ENCODE assay signal across 8 cellular contexts in the genomic region with DNA sequence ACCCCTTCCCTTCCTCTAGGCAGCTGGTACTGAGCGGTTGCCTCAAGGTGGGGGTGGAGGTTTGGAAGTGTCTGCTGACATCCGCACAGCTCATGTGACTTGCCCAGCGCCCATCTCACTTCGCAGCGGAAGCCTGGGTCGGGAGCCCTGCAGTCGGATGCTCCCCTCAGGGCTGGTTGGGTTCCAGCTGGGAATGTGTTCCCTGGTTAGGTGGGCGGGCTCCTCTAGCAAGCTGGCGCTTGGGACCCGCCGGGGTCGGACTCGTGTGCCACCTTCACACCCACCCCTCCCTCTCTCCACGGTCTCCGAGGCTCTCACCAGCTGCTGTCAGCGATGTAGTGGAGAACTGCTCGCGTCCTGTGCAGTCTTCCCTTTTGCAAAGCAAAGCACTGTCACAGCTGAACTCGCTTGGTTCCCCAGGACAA. TPM values are rescaled to one million over a fixed set of nuclear protein-coding genes. Genes with fewer than 3 reads are reported as not detected.
DNase-seq lines count a peak whose midpoint lies in the region; TF ChIP-seq lines count a peak whose summit lies in the region.

No MANE protein-coding gene starts in this region.

- H3K27me3 Mint-ChIP-seq in activated T-helper 2 cell treated with anti-CD3 and anti-CD28 coated beads, Interferon-gamma antibody, Interleukin-2, Interleukin-4, amounts not matched to agents 10 μg/mL and 5 μg/mL and 100 μg/mL, durations not matched to agents 14 hours and 24 hours and 36 hours (ENCODE audit: low read depth) = no peaks in the 10 kb centered on the region

- peaks cover 0 to 19% of the 10 kb centered on the region in 2 experiments; a peak in 1 of 3 replicates for H3K36me3 ChIP-seq in HEK293 (ENCODE audit: control insufficient read depth in 2 of 2, insufficient read depth in 1 of 2, low read length in 2 of 2)

- CTCF ChIA-PET in HEK293 (lab: Yijun Ruan, JAX) = interaction anchor here (0.6 to 1.1 kb wide), 5 partner anchors 10 to 50 kb away, joined by 3 to 6 read pairs (median 3); no protein-coding TSS in a partner anchor

- H3K9me3 ChIP-seq in HEK293 (ENCODE audit: control insufficient read depth, insufficient read depth, low read depth, low read length) = no peaks in the 10 kb centered on the region

- H3K4me3 Mint-ChIP-seq in activated T-helper 2 cell treated with anti-CD3 and anti-CD28 coated beads, Interferon-gamma antibody, Interleukin-2, Interleukin-4, amounts not matched to agents 10 μg/mL and 5 μg/mL and 100 μg/mL, durations not matched to agents 14 hours and 24 hours and 36 hours (ENCODE audit: low read depth) = no peak overlapping the region

- H3K4me1 Mint-ChIP-seq in activated T-helper 2 cell treated with anti-CD3 and anti-CD28 coated beads, Interferon-gamma antibody, Interleukin-2, Interleukin-4, amounts not matched to agents 10 μg/mL and 5 μg/mL and 100 μg/mL, durations not matched to agents 14 hours and 24 hours and 36 hours (ENCODE audit: low read depth) = peaks cover 19% of the 10 kb centered on the region

- TF ChIP-seq CTCF in HEK293 (tag by site-specific recombination; IDR thresholded peaks at IDR 0.05) (no peak), fibroblast of pulmonary artery (IDR thresholded peaks at IDR 0.05; ENCODE audit: low read length, missing control alignments) (no peak)

- in situ Hi-C loops in ACHN (cut with HindIII; ENCODE audit: low pct_ligation_motif_present, low pct_unique_long_range_greater_than_20kb, low sequenced_read_pairs) = no loop called here

- POLR2A ChIA-PET in HEK293 (lab: Yijun Ruan, JAX) = interaction anchor here (0.8 to 3.2 kb wide), 4 partner anchors 10 to 20 kb away, joined by 3 to 20 read pairs (median 4); a partner anchor contains a TSS

- no peaks in the 10 kb centered on the region for H3K9me3 Mint-ChIP-seq in activated T-helper 2 cell treated with anti-CD3 and anti-CD28 coated beads, Interferon-gamma antibody, Interleukin-2, Interleukin-4, amounts not matched to agents 10 μg/mL and 5 μg/mL and 100 μg/mL, durations not matched to agents 14 hours and 24 hours and 36 hours

- H3K36me3 Mint-ChIP-seq in activated T-helper 2 cell treated with anti-CD3 and anti-CD28 coated beads, Interferon-gamma antibody, Interleukin-2, Interleukin-4, amounts not matched to agents 10 μg/mL and 5 μg/mL and 100 μg/mL, durations not matched to agents 14 hours and 24 hours and 36 hours (ENCODE audit: low read depth) = no peaks in the 10 kb centered on the region

- intact Hi-C loops in activated T-helper 2 cell treated with anti-CD3 and anti-CD28 coated beads, Interferon-gamma antibody, Interleukin-2, Interleukin-4, amounts not matched to agents 10 μg/mL and 5 μg/mL and 100 μg/mL, durations not matched to agents 14 hours and 24 hours and 36 hours (cut with micrococcal nuclease) = no loop called here

- H3K4me3 ChIP-seq in HEK293 (ENCODE audit: low read depth, low read length) (no peak overlapping the region), fibroblast of pulmonary artery (replicated peaks; ENCODE audit: low read depth, low read length) (no peak overlapping the region), skeletal muscle cell (ENCODE audit: low read depth, low read length) (peak overlapping the region; percentile 15)

- peak; percentile 24 for DNase-seq in activated CD4-positive, alpha-beta T cell treated with anti-CD3 and anti-CD28 coated beads for 48 hours
- DNase-seq in fibroblast of pulmonary artery (ENCODE audit: low read depth) = peak; percentile 23
- no peak for DNase-seq in skeletal muscle cell (ENCODE audit: low read depth)
- DNase-seq in cerebellum (ENCODE audit: low spot score) = no peak
- DNase-seq in mucosa of gallbladder (ENCODE audit: low spot score) = no peak
- DNase-seq in ACHN = no peak
- DNase-seq in activated T-helper 2 cell treated with anti-CD3 and anti-CD28 coated beads, Interferon-gamma antibody, Interleukin-2, Interleukin-4, amounts not matched to agents 10 μg/mL and 5 μg/mL and 100 μg/mL, durations not matched to agents 14 hours and 24 hours and 36 hours (ENCODE audit: low spot score) = no peak

- H3K27ac Mint-ChIP-seq in activated T-helper 2 cell treated with anti-CD3 and anti-CD28 coated beads, Interferon-gamma antibody, Interleukin-2, Interleukin-4, amounts not matched to agents 10 μg/mL and 5 μg/mL and 100 μg/mL, durations not matched to agents 14 hours and 24 hours and 36 hours = no peak overlapping the region

- H3K27ac ChIP-seq in HEK293 (ENCODE audit: extremely low read depth, low read depth, low read length) = no peak overlapping the region

- peaks cover 21% of the 10 kb centered on the region for H3K4me1 ChIP-seq in HEK293 (ENCODE audit: control insufficient read depth, insufficient read depth, low read length)

TF ChIP-seq in HEK293, 187 proteins besides CTCF, POLR2A, EP300 and RAD21 (continues in another document):
- TF ChIP-seq ZFHX2 (tag by site-specific recombination; conservative IDR thresholded peaks at IDR 0.05) = peak; percentile 34
- TF ChIP-seq, protein P1, sequence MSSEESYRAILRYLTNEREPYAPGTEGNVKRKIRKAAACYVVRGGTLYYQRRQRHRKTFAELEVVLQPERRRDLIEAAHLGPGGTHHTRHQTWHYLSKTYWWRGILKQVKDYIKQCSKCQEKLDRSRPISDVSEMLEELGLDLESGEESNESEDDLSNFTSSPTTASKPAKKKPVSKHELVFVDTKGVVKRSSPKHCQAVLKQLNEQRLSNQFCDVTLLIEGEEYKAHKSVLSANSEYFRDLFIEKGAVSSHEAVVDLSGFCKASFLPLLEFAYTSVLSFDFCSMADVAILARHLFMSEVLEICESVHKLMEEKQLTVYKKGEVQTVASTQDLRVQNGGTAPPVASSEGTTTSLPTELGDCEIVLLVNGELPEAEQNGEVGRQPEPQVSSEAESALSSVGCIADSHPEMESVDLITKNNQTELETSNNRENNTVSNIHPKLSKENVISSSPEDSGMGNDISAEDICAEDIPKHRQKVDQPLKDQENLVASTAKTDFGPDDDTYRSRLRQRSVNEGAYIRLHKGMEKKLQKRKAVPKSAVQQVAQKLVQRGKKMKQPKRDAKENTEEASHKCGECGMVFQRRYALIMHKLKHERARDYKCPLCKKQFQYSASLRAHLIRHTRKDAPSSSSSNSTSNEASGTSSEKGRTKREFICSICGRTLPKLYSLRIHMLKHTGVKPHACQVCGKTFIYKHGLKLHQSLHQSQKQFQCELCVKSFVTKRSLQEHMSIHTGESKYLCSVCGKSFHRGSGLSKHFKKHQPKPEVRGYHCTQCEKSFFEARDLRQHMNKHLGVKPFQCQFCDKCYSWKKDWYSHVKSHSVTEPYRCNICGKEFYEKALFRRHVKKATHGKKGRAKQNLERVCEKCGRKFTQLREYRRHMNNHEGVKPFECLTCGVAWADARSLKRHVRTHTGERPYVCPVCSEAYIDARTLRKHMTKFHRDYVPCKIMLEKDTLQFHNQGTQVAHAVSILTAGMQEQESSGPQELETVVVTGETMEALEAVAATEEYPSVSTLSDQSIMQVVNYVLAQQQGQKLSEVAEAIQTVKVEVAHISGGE (tag by site-specific recombination; conservative IDR thresholded peaks at IDR 0.05; ENCODE audit: low read depth) = peak; percentile 24; the same call in 1 of the 2 replicates
- TF ChIP-seq, protein P2, sequence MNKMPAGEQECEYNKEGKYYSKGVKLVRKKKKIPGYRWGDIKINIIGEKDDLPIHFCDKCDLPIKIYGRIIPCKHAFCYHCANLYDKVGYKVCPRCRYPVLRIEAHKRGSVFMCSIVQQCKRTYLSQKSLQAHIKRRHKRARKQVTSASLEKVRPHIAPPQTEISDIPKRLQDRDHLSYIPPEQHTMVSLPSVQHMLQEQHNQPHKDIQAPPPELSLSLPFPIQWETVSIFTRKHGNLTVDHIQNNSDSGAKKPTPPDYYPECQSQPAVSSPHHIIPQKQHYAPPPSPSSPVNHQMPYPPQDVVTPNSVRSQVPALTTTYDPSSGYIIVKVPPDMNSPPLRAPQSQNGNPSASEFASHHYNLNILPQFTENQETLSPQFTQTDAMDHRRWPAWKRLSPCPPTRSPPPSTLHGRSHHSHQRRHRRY (tag by site-specific recombination; IDR thresholded peaks at IDR 0.05) = no peak
- no peak for TF ChIP-seq ZNF585B (tag by site-specific recombination; IDR thresholded peaks at IDR 0.05)
- no peak for TF ChIP-seq ZNF248 (tag by site-specific recombination; IDR thresholded peaks at IDR 0.05)
- TF ChIP-seq ZIC2 (tag by site-specific recombination; IDR thresholded peaks at IDR 0.05) = peak; percentile 81; the same call in 1 of the 2 replicates
- no peak for TF ChIP-seq ZNF391 (tag by site-specific recombination; IDR thresholded peaks at IDR 0.05; ENCODE audit: borderline replicate concordance, low read depth)
- TF ChIP-seq YY2 (tag by site-specific recombination; IDR thresholded peaks at IDR 0.05) = no peak
- peak; percentile 62 for TF ChIP-seq ZNF664 (tag by site-specific recombination; IDR thresholded peaks at IDR 0.05)
- TF ChIP-seq ZNF426 (tag by site-specific recombination; IDR thresholded peaks at IDR 0.05) = no peak
- TF ChIP-seq SP3 (tag by site-specific recombination; IDR thresholded peaks at IDR 0.05) = no peak
- no peak for TF ChIP-seq ZNF830 (tag by site-specific recombination; IDR thresholded peaks at IDR 0.05; ENCODE audit: low read depth)

RNA-seq across cellular contexts. Expression of a gene that starts 10.2 kb away (rescaled TPM):
- total RNA-seq in cerebellum (19.5 TPM), mucosa of gallbladder (83.4 TPM)
- 15.7 and 18.4 TPM in 2 replicates for total RNA-seq in activated T-helper 2 cell treated with anti-CD3 and anti-CD28 coated beads, Interferon-gamma antibody, Interleukin-2, Interleukin-4, amounts not matched to agents 10 μg/mL and 5 μg/mL and 100 μg/mL, durations not matched to agents 14 hours and 24 hours and 36 hours

RNA-seq across cellular contexts. Expression of a gene that starts 24.2 kb away (rescaled TPM):
- 9.1 TPM for total RNA-seq in cerebellum
- 25.2 TPM for total RNA-seq in mucosa of gallbladder
- total RNA-seq in activated T-helper 2 cell treated with anti-CD3 and anti-CD28 coated beads, Interferon-gamma antibody, Interleukin-2, Interleukin-4, amounts not matched to agents 10 μg/mL and 5 μg/mL and 100 μg/mL, durations not matched to agents 14 hours and 24 hours and 36 hours = 44.9 and 49.4 TPM in 2 replicates

RNA-seq across cellular contexts. Expression of a gene that starts 26.9 kb away (rescaled TPM):
- 0.45 TPM for total RNA-seq in cerebellum
- total RNA-seq in mucosa of gallbladder = 2.3 TPM
- total RNA-seq in activated T-helper 2 cell treated with anti-CD3 and anti-CD28 coated beads, Interferon-gamma antibody, Interleukin-2, Interleukin-4, amounts not matched to agents 10 μg/mL and 5 μg/mL and 100 μg/mL, durations not matched to agents 14 hours and 24 hours and 36 hours = 3.9 and 5.8 TPM in 2 replicates

RNA-seq across cellular contexts. Expression of a gene that starts 57.6 kb away (rescaled TPM):
- 0.54 TPM for total RNA-seq in cerebellum
- total RNA-seq in mucosa of gallbladder = 0.52 TPM
- 0.07 and 0.09 TPM in 2 replicates for total RNA-seq in activated T-helper 2 cell treated with anti-CD3 and anti-CD28 coated beads, Interferon-gamma antibody, Interleukin-2, Interleukin-4, amounts not matched to agents 10 μg/mL and 5 μg/mL and 100 μg/mL, durations not matched to agents 14 hours and 24 hours and 36 hours

Comparison
In these comparisons a context has a peak if more than half of its experiments do, and no peak if none do; other contexts are left out.
1. DNase-seq: peak in activated CD4-positive, alpha-beta T cell treated with anti-CD3 and anti-CD28 coated beads for 48 hours (single experiment) and fibroblast of pulmonary artery (single experiment); none in skeletal muscle cell (single experiment), cerebellum (single experiment), mucosa of gallbladder (single experiment), ACHN (single experiment) and activated T-helper 2 cell treated with anti-CD3 and anti-CD28 coated beads, Interferon-gamma antibody, Interleukin-2, Interleukin-4, amounts not matched to agents 10 μg/mL and 5 μg/mL and 100 μg/mL, durations not matched to agents 14 hours and 24 hours and 36 hours (single experiment).